ENCODE assay signal across 23 cellular contexts in the genomic region with DNA sequence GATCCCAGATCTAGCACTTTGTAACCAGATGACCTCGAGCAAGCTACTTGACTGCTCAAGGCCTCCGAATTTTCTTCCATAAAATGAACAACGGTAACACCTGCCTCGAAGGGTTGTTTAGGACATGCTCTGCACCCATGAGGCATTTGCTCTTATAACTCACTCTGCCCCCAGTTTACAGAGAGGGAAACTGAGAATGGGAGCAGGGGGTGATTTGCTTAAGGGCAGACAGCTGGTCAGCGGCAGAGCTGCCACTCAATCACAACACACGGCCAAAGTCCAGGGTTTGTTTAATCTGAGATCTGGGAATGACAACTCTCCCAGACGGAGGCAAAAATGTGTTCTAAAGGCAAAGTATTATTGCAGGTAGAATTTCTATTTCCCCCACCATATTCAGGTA.
"Had no signal": no experiment of that assay in that cellular context is flagged by ENCODE, and none has a peak within 500 bp of the region (broad histone marks: within the 10 kb centered on the region; RNA-seq: fewer than 3 reads in every experiment).

No MANE protein-coding gene starts in this region.

- H3K27me3 ChIP-seq: ovary, right atrium auricular region, right lobe of liver, upper lobe of left lung, vagina had no signal

- ATAC-seq: naive thymus-derived CD4-positive, alpha-beta T cell; natural killer cell treated with Interleukin-12 subunit alpha and Interleukin-12 subunit beta and Interleukin-15 and Interleukin-18, amount 100 ng/mL, for 72 hours; stimulated activated naive B cell treated with anti-CD40 and anti-IgM and Interleukin-4, amounts not matched to agents 10 μg/mL and 1 μg/mL and 100 μg/mL, for 72 hours; stimulated activated naive CD8-positive, alpha-beta T cell treated with anti-CD3 and anti-CD28 coated beads, Interleukin-15, Interleukin-2, amounts not matched to agents 100 U/mL and 50 U/mL, for 24 hours had no signal

- H3K27ac ChIP-seq: left ventricle myocardium inferior, ovary, right atrium auricular region, right lobe of liver, stomach, thoracic aorta, tibial artery, upper lobe of left lung, vagina had no signal

- H3K9me3 ChIP-seq: ovary, right lobe of liver, thoracic aorta, upper lobe of left lung, vagina had no signal

- DNase-seq: hypothalamus; immature natural killer cell; kidney; left ventricle myocardium inferior; mesendoderm; naive thymus-derived CD4-positive, alpha-beta T cell; ovary; right lobe of liver; stimulated activated CD4-positive, alpha-beta T cell treated with anti-CD3 and anti-CD28 coated beads, Interleukin-12 subunit alpha, Interleukin-12 subunit beta, amount 100 ng/mL, for 4 hours; stimulated activated CD4-positive, alpha-beta T cell treated with anti-CD3 and anti-CD28 coated beads, Interleukin-15, amount 100 ng/mL, for 24 hours; stimulated activated CD4-positive, alpha-beta T cell treated with anti-CD3 and anti-CD28 coated beads, Interleukin-2, amount 100 ng/mL, for 24 hours; stimulated activated CD4-positive, alpha-beta T cell treated with anti-CD3 and anti-CD28 coated beads, Interleukin-4, amount 100 ng/mL, for 1 hour; stimulated activated naive B cell treated with anti-CD40 and anti-IgM and Interleukin-4, amounts not matched to agents 10 μg/mL and 1 μg/mL and 100 μg/mL, for 72 hours; stimulated activated naive CD8-positive, alpha-beta T cell treated with anti-CD3 and anti-CD28 coated beads, Interleukin-15, Interleukin-2, amounts not matched to agents 100 U/mL and 50 U/mL, for 24 hours; stomach; tibial artery; upper lobe of left lung had no signal

- FAIRE-seq: islet of Langerhans, kidney had no signal

- H3K4me3 ChIP-seq: left ventricle myocardium inferior, lung, ovary, right atrium auricular region, right lobe of liver, stomach, thoracic aorta, tibial artery, upper lobe of left lung, vagina had no signal

- H3K4me1 ChIP-seq: left ventricle myocardium inferior, right atrium auricular region, right lobe of liver, stomach, tibial artery, upper lobe of left lung, vagina had no signal

- H3K36me3 ChIP-seq: left ventricle myocardium inferior, ovary, right atrium auricular region, right lobe of liver, stomach, thoracic aorta, tibial artery, upper lobe of left lung, vagina had no signal
